In the genomic region with DNA sequence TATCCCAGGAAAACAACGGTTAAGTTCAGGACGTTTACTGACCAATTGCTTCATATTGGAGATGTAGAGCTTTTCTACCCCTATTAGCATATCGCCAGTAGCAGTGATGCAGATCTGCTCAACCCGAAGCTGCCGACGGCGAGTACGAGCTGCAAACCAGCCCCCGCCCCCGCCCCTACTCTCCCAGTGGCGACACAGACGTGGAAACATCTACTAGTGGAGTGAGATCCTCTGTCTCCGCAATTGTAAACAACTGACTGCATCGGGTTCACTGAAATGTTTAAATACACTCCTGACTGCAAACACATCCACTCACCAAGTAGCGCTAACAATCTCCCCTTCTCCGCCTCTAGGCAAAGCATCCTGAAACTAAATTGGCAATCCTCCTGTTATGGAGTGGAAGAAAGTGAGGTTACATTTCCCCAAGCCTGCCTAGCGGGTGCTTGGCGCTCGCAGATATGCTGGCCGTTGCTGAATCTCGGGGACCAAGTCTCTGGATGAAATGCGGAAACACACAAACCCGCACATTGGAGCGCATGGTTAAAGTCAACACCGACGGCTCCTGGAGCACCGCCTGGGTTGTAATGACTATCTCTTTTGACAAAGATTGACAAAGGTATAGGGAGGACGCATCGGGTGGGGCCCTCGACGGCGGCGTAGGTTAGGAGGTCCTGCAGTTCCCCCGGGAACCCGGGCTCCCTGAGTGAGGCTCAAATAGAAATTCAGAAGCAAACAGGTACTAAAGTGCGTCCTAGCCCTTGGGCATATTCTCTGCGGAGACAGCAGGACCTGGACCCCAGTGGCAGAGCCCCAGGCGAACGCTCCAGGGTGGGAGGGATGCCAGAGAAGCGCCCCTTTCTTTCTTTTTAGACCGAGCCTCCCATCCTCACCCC, we compare ENCODE assay signal across 9 cellular contexts.
A peak's percentile ranks its signal among the peaks of the same experiment; 100 is the strongest.
DNase-seq lines count a peak whose midpoint lies in the region; ATAC-seq and TF ChIP-seq lines count a peak whose summit lies in the region.
"Had no signal": no experiment of that assay in that cellular context is flagged by ENCODE, and none has a peak within 500 bp of the region (broad histone marks: within the 10 kb centered on the region; RNA-seq: fewer than 3 reads in every experiment).

No MANE protein-coding gene starts in this region.

- H3K9me2 ChIP-seq in GM23338 (ENCODE audit: insufficient read depth) = no peaks in the 10 kb centered on the region

- peaks cover 18% of the 10 kb centered on the region for H3K4me1 Mint-ChIP-seq in GM23338
- peaks cover 44% of the 10 kb centered on the region for H3K4me1 Mint-ChIP-seq in nephron progenitor cell

- no peaks in the 10 kb centered on the region for H3K36me3 ChIP-seq in GM23338 (ENCODE audit: insufficient read depth)

- TF ChIP-seq CTCF in C4-2B (conservative IDR thresholded peaks at IDR 0.05) (no peak), GM23338 (conservative IDR thresholded peaks at IDR 0.05; ENCODE audit: low read depth in 2 of 2) (no peak), nephron progenitor cell (IDR thresholded peaks at IDR 0.05) (no peak), GM13977 (IDR thresholded peaks at IDR 0.05; ENCODE audit: extremely low read depth, insufficient read depth, missing control alignments) (no peak)

- H4K20me1 ChIP-seq in GM23338 (replicated peaks; ENCODE audit: insufficient read depth) = no peaks in the 10 kb centered on the region

- H3K9me3 Mint-ChIP-seq in GM23338 (no peaks in the 10 kb centered on the region), nephron progenitor cell (no peaks in the 10 kb centered on the region)

- no peaks in the 10 kb centered on the region for H3K79me2 ChIP-seq in GM23338 (replicated peaks; ENCODE audit: insufficient read depth)

- H3K27me3 Mint-ChIP-seq in GM23338 (ENCODE audit: insufficient read depth, low read depth, poor library complexity) (peaks cover 22% of the 10 kb centered on the region), nephron progenitor cell (ENCODE audit: low read depth, poor library complexity) (peaks cover 19% of the 10 kb centered on the region)

- H3K27ac ChIP-seq in C4-2B (peak overlapping the region; percentile 92), GM23338 (ENCODE audit: low read depth) (no peak overlapping the region)

- no peak overlapping the region for H3K27ac Mint-ChIP-seq in GM23338
- no peak overlapping the region for H3K27ac Mint-ChIP-seq in nephron progenitor cell

- H3K4me1 ChIP-seq in GM23338 (ENCODE audit: insufficient read depth) = peaks cover 33% of the 10 kb centered on the region

- peak overlapping the region; percentile 83 for H3K4me2 ChIP-seq in GM23338

- H3K36me3 Mint-ChIP-seq in GM23338 (ENCODE audit: low read depth) = no peaks in the 10 kb centered on the region
- H3K36me3 Mint-ChIP-seq in nephron progenitor cell (ENCODE audit: low read depth) = no peaks in the 10 kb centered on the region

- H2AFZ ChIP-seq in GM23338 = peak overlapping the region; percentile 43; the same call in 1 of the 2 replicates

- in situ Hi-C loops in GM13977 (cut with MboI; ENCODE audit: low pct_unique_long_range_greater_than_20kb, low sequenced_read_pairs, unreplicated experiment) (no loop called here), KBM-7 (cut with MboI; ENCODE audit: low pct_unique_long_range_greater_than_20kb, low sequenced_read_pairs) (no loop called here)

- peak; percentile 28 for DNase-seq in GM23338 (ENCODE audit: low spot score)
- peak; percentile 0 for DNase-seq in astrocyte of the hippocampus (ENCODE audit: low read depth, low spot score)
- peak; percentile 36 for DNase-seq in nephron progenitor cell
- DNase-seq in GM13977 (ENCODE audit: low spot score) = no peak
- no peak for DNase-seq in KBM-7
- DNase-seq: NCI-H2107 had no signal

- H3K27me3 ChIP-seq in GM23338 (ENCODE audit: insufficient read depth) = peaks cover 38% of the 10 kb centered on the region

- peak overlapping the region; percentile 65 for H3K4me3 ChIP-seq in GM23338

- H3F3A ChIP-seq in GM23338 (replicated peaks; ENCODE audit: low read depth) = no peaks in the 10 kb centered on the region

- ATAC-seq in GM23338 (no peak), GM19463 (IDR thresholded peaks at IDR 0.05; ENCODE audit: unreplicated experiment) (no peak), GM19328 (IDR thresholded peaks at IDR 0.05; ENCODE audit: unreplicated experiment) (no peak)

- peak overlapping the region; percentile 84 for H3K4me3 Mint-ChIP-seq in GM23338
- peak overlapping the region; percentile 90 for H3K4me3 Mint-ChIP-seq in nephron progenitor cell

TF ChIP-seq in GM23338, 12 proteins besides CTCF, POLR2A, EP300 and RAD21:
- TF ChIP-seq, protein P1, sequence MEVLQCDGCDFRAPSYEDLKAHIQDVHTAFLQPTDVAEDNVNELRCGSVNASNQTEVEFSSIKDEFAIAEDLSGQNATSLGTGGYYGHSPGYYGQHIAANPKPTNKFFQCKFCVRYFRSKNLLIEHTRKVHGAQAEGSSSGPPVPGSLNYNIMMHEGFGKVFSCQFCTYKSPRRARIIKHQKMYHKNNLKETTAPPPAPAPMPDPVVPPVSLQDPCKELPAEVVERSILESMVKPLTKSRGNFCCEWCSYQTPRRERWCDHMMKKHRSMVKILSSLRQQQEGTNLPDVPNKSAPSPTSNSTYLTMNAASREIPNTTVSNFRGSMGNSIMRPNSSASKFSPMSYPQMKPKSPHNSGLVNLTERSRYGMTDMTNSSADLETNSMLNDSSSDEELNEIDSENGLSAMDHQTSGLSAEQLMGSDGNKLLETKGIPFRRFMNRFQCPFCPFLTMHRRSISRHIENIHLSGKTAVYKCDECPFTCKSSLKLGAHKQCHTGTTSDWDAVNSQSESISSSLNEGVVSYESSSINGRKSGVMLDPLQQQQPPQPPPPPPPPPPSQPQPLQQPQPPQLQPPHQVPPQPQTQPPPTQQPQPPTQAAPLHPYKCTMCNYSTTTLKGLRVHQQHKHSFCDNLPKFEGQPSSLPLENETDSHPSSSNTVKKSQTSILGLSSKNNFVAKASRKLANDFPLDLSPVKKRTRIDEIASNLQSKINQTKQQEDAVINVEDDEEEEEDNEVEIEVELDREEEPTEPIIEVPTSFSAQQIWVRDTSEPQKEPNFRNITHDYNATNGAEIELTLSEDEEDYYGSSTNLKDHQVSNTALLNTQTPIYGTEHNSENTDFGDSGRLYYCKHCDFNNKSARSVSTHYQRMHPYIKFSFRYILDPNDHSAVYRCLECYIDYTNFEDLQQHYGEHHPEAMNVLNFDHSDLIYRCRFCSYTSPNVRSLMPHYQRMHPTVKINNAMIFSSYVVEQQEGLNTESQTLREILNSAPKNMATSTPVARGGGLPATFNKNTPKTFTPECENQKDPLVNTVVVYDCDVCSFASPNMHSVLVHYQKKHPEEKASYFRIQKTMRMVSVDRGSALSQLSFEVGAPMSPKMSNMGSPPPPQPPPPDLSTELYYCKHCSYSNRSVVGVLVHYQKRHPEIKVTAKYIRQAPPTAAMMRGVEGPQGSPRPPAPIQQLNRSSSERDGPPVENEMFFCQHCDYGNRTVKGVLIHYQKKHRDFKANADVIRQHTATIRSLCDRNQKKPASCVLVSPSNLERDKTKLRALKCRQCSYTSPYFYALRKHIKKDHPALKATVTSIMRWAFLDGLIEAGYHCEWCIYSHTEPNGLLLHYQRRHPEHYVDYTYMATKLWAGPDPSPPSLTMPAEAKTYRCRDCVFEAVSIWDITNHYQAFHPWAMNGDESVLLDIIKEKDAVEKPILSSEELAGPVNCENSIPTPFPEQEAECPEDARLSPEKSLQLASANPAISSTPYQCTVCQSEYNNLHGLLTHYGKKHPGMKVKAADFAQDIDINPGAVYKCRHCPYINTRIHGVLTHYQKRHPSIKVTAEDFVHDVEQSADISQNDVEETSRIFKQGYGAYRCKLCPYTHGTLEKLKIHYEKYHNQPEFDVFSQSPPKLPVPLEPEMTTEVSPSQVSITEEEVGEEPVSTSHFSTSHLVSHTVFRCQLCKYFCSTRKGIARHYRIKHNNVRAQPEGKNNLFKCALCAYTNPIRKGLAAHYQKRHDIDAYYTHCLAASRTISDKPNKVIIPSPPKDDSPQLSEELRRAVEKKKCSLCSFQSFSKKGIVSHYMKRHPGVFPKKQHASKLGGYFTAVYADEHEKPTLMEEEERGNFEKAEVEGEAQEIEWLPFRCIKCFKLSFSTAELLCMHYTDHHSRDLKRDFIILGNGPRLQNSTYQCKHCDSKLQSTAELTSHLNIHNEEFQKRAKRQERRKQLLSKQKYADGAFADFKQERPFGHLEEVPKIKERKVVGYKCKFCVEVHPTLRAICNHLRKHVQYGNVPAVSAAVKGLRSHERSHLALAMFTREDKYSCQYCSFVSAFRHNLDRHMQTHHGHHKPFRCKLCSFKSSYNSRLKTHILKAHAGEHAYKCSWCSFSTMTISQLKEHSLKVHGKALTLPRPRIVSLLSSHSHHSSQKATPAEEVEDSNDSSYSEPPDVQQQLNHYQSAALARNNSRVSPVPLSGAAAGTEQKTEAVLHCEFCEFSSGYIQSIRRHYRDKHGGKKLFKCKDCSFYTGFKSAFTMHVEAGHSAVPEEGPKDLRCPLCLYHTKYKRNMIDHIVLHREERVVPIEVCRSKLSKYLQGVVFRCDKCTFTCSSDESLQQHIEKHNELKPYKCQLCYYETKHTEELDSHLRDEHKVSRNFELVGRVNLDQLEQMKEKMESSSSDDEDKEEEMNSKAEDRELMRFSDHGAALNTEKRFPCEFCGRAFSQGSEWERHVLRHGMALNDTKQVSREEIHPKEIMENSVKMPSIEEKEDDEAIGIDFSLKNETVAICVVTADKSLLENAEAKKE (CRISPR knock-in tag; IDR thresholded peaks at IDR 0.05) = no peak
- TF ChIP-seq ZNF114 (CRISPR knock-in tag; IDR thresholded peaks at IDR 0.05) (no peak), STAT1 (IDR thresholded peaks at IDR 0.05; ENCODE audit: unreplicated experiment) (no peak), EZH2phosphoT487 (IDR thresholded peaks at IDR 0.05; ENCODE audit: unreplicated experiment) (no peak), CREB1 (CRISPR knock-in tag; IDR thresholded peaks at IDR 0.05; ENCODE audit: low read depth) (no peak), NANOG (IDR thresholded peaks at IDR 0.05; ENCODE audit: borderline replicate concordance) (no peak)

Comparison
In these comparisons a context has a peak if more than half of its experiments do, and no peak if none do; other contexts are left out.
1. DNase-seq: peak in GM23338 (single experiment), astrocyte of the hippocampus (single experiment) and nephron progenitor cell (single experiment); none in GM13977 (single experiment) and KBM-7 (single experiment).